ENCODE assay signal across 30 cellular contexts in genomic region chr7:17942231-17942630, GRCh38. TPM values are rescaled to one million over a fixed set of nuclear protein-coding genes. Genes with fewer than 3 reads are reported as not detected.
DNase-seq lines count a peak whose midpoint lies in the region; ATAC-seq and TF ChIP-seq lines count a peak whose summit lies in the region.
"Had no signal": no experiment of that assay in that cellular context is flagged by ENCODE, and none has a peak within 500 bp of the region (broad histone marks: within the 10 kb centered on the region; RNA-seq: fewer than 3 reads in every experiment).

No MANE protein-coding gene starts in this region.

- H3K36me3 ChIP-seq in Karpas-422 (ENCODE audit: insufficient read depth, low read length) (no peaks in the 10 kb centered on the region), hepatocyte (replicated peaks; ENCODE audit: insufficient read depth, low read depth) (no peaks in the 10 kb centered on the region), osteoblast (ENCODE audit: insufficient read depth, low read length) (no peaks in the 10 kb centered on the region), OCI-LY7 (ENCODE audit: insufficient read depth, low read length) (no peaks in the 10 kb centered on the region)
- H3K36me3 ChIP-seq: ascending aorta, right lobe of liver, thoracic aorta had no signal

- H3K79me2 ChIP-seq in Karpas-422 (ENCODE audit: low read length) (peaks cover 32% of the 10 kb centered on the region), hepatocyte (peaks cover 30% of the 10 kb centered on the region), osteoblast (ENCODE audit: insufficient read depth, low read length) (peaks cover 38% of the 10 kb centered on the region), OCI-LY7 (ENCODE audit: insufficient read depth, low read depth, low read length) (peaks cover 35% of the 10 kb centered on the region)

- H4K20me1 ChIP-seq in Karpas-422 (ENCODE audit: insufficient read depth, low read depth, low read length) (no peaks in the 10 kb centered on the region), hepatocyte (ENCODE audit: insufficient read depth, poor library complexity, severe bottlenecking) (peaks cover 8% of the 10 kb centered on the region), osteoblast (ENCODE audit: insufficient read depth, low read length) (peaks cover 18% of the 10 kb centered on the region), OCI-LY7 (ENCODE audit: insufficient read depth, low read length) (no peaks in the 10 kb centered on the region; the same call in 1 of the 2 replicates)

- POLR2A ChIA-PET in OCI-LY7 (lab: Charles Lee), result interaction anchor here (0.6 to 1.5 kb wide), 4 partner anchors 8 to 612 kb away, joined by 3 to 6 read pairs (median 4); no protein-coding TSS in a partner anchor

- CTCF ChIA-PET in OCI-LY7 (lab: Charles Lee; ENCODE audit: unreplicated experiment), result no interaction called here

- no peak overlapping the region for H3K4me3 ChIP-seq in Karpas-422 (ENCODE audit: low read length)
- no peak overlapping the region for H3K4me3 ChIP-seq in hepatocyte
- H3K4me3 ChIP-seq in osteoblast (ENCODE audit: insufficient read depth, low read length), result no peak overlapping the region
- no peak overlapping the region for H3K4me3 ChIP-seq in OCI-LY7 (ENCODE audit: low read depth, low read length, poor library complexity, severe bottlenecking)
- H3K4me3 ChIP-seq: ascending aorta, GM23248, right lobe of liver, thoracic aorta had no signal

- no TSS peak for BruUV-seq in OCI-LY7 (replicated peaks; lab: Mats Ljungman, UMichigan)

- peak overlapping the region; percentile 88 for H3K4me2 ChIP-seq in Karpas-422 (ENCODE audit: low read depth, low read length, poor library complexity, severe bottlenecking)
- H3K4me2 ChIP-seq in hepatocyte, result peak overlapping the region; percentile 76
- H3K4me2 ChIP-seq in osteoblast (ENCODE audit: insufficient read depth, low read length), result no peak overlapping the region
- H3K4me2 ChIP-seq in OCI-LY7 (ENCODE audit: low read length), result no peak overlapping the region

- no peak overlapping the region for H3K9ac ChIP-seq in Karpas-422 (ENCODE audit: low read length)
- H3K9ac ChIP-seq: GM23248 had no signal

- DNase-seq in SIG-M5 treated with dmso at 0.1 percent for 504 hours (lab: John Stamatoyannopoulos, UW; ENCODE audit: unreplicated experiment) (peak; percentile 20), SIG-M5 (lab: John Stamatoyannopoulos, UW) (no peak), Karpas-422 (no peak), hepatocyte (ENCODE audit: low spot score) (peak; percentile 8), osteoblast (ENCODE audit: insufficient read length, low spot score, missing footprints) (peak; percentile 34), Right ventricle myocardium superior (no peak), OCI-LY7 (ENCODE audit: low spot score) (no peak), medulla oblongata (ENCODE audit: extremely low spot score) (no peak)
- DNase-seq: activated CD4-positive, CD25-positive, alpha-beta regulatory T cell treated with anti-CD3 and anti-CD28 coated beads, Interleukin-2, amount 50 U/mL, for 72 hours; activated CD8-positive, alpha-beta T cell treated with anti-CD3 and anti-CD28 coated beads, Interleukin-2, amount 10 ng/mL, durations not matched to agents 7 days and 5 days; activated naive CD4-positive, alpha-beta T cell; activated T-cell treated with anti-CD3 and anti-CD28 coated beads for 4 hours; DMS79 treated with DMSO at 0.1 percent for 48 hours; GM23248; HFFc6; IMR-90; naive thymus-derived CD8-positive, alpha-beta T cell; NCI-H1092 treated with DMSO at 0.1 percent for 48 hours; NCI-H2029; NCI-H226; posterior cingulate gyrus; right lobe of liver; SHP77; stimulated activated CD4-positive, alpha-beta T cell treated with anti-CD3 and anti-CD28 coated beads, Interleukin-12 subunit alpha, Interleukin-12 subunit beta, amount 100 ng/mL, for 4 hours; stimulated activated CD4-positive, alpha-beta T cell treated with anti-CD3 and anti-CD28 coated beads, Interleukin-4, amount 100 ng/mL, for 24 hours; stimulated activated naive B cell treated with anti-CD40 and anti-IgM and Interleukin-4, amounts not matched to agents 10 μg/mL and 1 μg/mL and 100 μg/mL, for 72 hours; SW 1271 had no signal

- no peaks in the 10 kb centered on the region for H3K27me3 ChIP-seq in Karpas-422 (ENCODE audit: low read length)
- no peaks in the 10 kb centered on the region for H3K27me3 ChIP-seq in hepatocyte
- H3K27me3 ChIP-seq in osteoblast (ENCODE audit: insufficient read depth, low read length), result no peaks in the 10 kb centered on the region
- H3K27me3 ChIP-seq: ascending aorta, right lobe of liver had no signal

- H3K4me1 ChIP-seq in Karpas-422 (ENCODE audit: low read length) (peaks cover 52% of the 10 kb centered on the region), hepatocyte (ENCODE audit: insufficient read depth) (peaks cover 13% of the 10 kb centered on the region), osteoblast (ENCODE audit: insufficient read depth, low read length) (peaks cover 24% of the 10 kb centered on the region), OCI-LY7 (ENCODE audit: insufficient read depth, low read length, poor library complexity, severe bottlenecking) (peaks cover 30% of the 10 kb centered on the region)

- TF ChIP-seq CTCF in hepatocyte (IDR thresholded peaks at IDR 0.05; ENCODE audit: poor library complexity) (no peak), osteoblast (IDR thresholded peaks at IDR 0.05; ENCODE audit: extremely low read depth, low read depth, low read length) (no peak), OCI-LY7 (conservative IDR thresholded peaks at IDR 0.05; ENCODE audit: low read length) (no peak)

- intact Hi-C loops in Right ventricle myocardium superior (cut with DNase I), result no loop called here
- intact Hi-C loops in OCI-LY7 (cut with micrococcal nuclease; ENCODE audit: unreplicated experiment), result loop anchor here (10.0 kb wide), 1 partner anchor 553 kb away; the partner anchor contains the start of gene HDAC9

- H2AFZ ChIP-seq in Karpas-422 (ENCODE audit: low read length) (no peak overlapping the region), hepatocyte (no peak overlapping the region), osteoblast (ENCODE audit: low read length) (no peak overlapping the region), OCI-LY7 (ENCODE audit: low read length) (no peak overlapping the region)
- H2AFZ ChIP-seq: GM23248 had no signal

- WGBS in hepatocyte (ENCODE audit: low lambda C conversion rate, missing lambda C conversion rate), result 91% methylated on average over 1 of the region's 1 CpG

- H3K9me2 ChIP-seq in Karpas-422 (replicated peaks; ENCODE audit: insufficient read depth, low read length), result no peaks in the 10 kb centered on the region
- no peaks in the 10 kb centered on the region for H3K9me2 ChIP-seq in hepatocyte (replicated peaks; ENCODE audit: insufficient read depth)
- no peaks in the 10 kb centered on the region for H3K9me2 ChIP-seq in OCI-LY7 (ENCODE audit: insufficient read depth, low read length)

- no peak for ATAC-seq in Right ventricle myocardium superior (ENCODE audit: poor library complexity)
- ATAC-seq: activated CD8-positive, alpha-beta T cell treated with anti-CD3 and anti-CD28 coated beads, Interleukin-2, amount 10 ng/mL, durations not matched to agents 7 days and 5 days; naive thymus-derived CD8-positive, alpha-beta T cell; right lobe of liver; stimulated activated naive B cell treated with anti-CD40 and anti-IgM and Interleukin-4, amounts not matched to agents 10 μg/mL and 1 μg/mL and 100 μg/mL, for 72 hours had no signal

- H3K9me3 ChIP-seq in Karpas-422 (ENCODE audit: low read length) (no peaks in the 10 kb centered on the region), hepatocyte (ENCODE audit: low read depth) (no peaks in the 10 kb centered on the region), osteoblast (ENCODE audit: low read depth, low read length) (no peaks in the 10 kb centered on the region), OCI-LY7 (ENCODE audit: low read length) (no peaks in the 10 kb centered on the region)
- H3K9me3 ChIP-seq: ascending aorta, right lobe of liver, thoracic aorta had no signal

- no peak overlapping the region for H3K27ac ChIP-seq in Karpas-422 (ENCODE audit: low read length)
- peak overlapping the region; percentile 5 for H3K27ac ChIP-seq in hepatocyte
- no peak overlapping the region for H3K27ac ChIP-seq in osteoblast (ENCODE audit: low read depth, low read length)
- no peak overlapping the region for H3K27ac ChIP-seq in OCI-LY7 (ENCODE audit: low read depth, low read length, poor library complexity, severe bottlenecking)
- H3K27ac ChIP-seq: 22Rv1, ascending aorta, GM23248, right lobe of liver, thoracic aorta had no signal

RNA-seq across cellular contexts. Expression of gene SNX13, which starts 1.9 kb away (rescaled TPM):
- total RNA-seq in Karpas-422 (2014; rRNA removed; shearing (Covaris generic); ENCODE audit: low replicate concordance), result 53.2 and 59.7 TPM in 2 replicates
- total RNA-seq in hepatocyte, result 57.6 and 64.6 TPM in 2 replicates
- polyA plus RNA-seq in hepatocyte, result 17.2 and 17.4 TPM in 2 replicates
- total RNA-seq in osteoblast, result 59.7 and 61.3 TPM in 2 replicates
- 36.9 TPM for total RNA-seq in Right ventricle myocardium superior
- total RNA-seq in OCI-LY7 (2014; rRNA removed; shearing (Covaris generic)), result 20.0 and 25.1 TPM in 2 replicates
- 32.6 and 38.4 TPM in 2 replicates for total RNA-seq in OCI-LY7 (2022)

Comparison
In these comparisons a context has a peak if more than half of its experiments do, and no peak if none do; other contexts are left out.
1. DNase-seq: peak in SIG-M5 treated with dmso at 0.1 percent for 504 hours (single experiment), hepatocyte (single experiment) and osteoblast (single experiment); none in SIG-M5 (single experiment), Karpas-422 (single experiment), Right ventricle myocardium superior (single experiment), OCI-LY7 (single experiment) and medulla oblongata (single experiment).
2. H3K4me2 ChIP-seq: peak in Karpas-422 (single experiment) and hepatocyte (single experiment); none in osteoblast (single experiment) and OCI-LY7 (single experiment).